10 cellular contexts compared by ENCODE assay signal in the genomic region with DNA sequence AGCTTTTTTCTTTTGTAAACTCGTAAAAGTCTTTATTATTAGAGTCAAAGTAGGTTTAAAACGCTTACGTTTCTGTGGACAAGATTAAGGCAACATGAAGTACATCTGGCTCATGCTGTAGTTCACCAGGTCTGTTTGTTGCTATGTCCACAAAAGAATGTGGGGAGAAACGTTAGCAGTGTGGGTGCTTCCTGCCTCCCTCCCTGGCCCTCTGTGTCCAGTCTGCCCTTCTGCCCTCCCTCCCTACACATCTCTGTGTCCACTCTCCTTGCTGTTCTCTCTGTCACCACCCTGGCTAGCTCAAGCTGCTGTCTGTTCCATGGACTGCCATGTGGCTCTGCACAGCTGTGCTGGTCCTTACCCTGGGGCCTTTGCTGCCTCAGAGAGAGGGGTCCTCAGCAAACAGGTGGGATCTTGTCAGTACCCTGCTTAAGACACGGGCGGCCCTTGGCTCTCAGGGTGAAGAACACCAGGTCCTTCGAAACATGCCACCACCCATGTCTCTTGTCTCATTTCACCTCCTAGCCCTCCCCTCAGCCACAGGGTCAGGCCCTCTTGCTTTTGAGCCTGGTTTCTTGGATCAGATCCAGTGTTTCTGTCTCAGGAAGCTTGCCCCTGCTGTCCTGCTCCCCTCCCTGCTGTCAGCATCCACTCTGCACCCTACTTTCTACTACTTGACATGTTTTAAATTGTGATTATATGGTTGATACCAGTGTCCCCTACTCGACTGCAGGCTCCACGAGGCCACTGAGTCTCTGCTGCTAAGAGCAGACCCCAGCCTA.
DNase-seq lines count a peak whose midpoint lies in the region; ATAC-seq and TF ChIP-seq lines count a peak whose summit lies in the region.
"Had no signal": no experiment of that assay in that cellular context is flagged by ENCODE, and none has a peak within 500 bp of the region (broad histone marks: within the 10 kb centered on the region; RNA-seq: fewer than 3 reads in every experiment).

No MANE protein-coding gene starts in this region.

- H3K27ac ChIP-seq in CD8-positive, alpha-beta T cell (ENCODE audit: low read depth, low read length), result no peak overlapping the region
- H3K27ac ChIP-seq in coronary artery, result no peak overlapping the region
- H3K27ac ChIP-seq: thoracic aorta had no signal

- CTCF ChIA-PET in CD8-positive, alpha-beta T cell (lab: Charles Lee), result interaction anchor here (10.4 kb wide), 1 partner anchor 23 kb away, joined by 200 read pairs; no protein-coding TSS in a partner anchor

- intact Hi-C loops in CD8-positive, alpha-beta T cell (cut with DNase I, micrococcal nuclease), result no loop called here

- no peak for TF ChIP-seq CTCF in CD8-positive, alpha-beta T cell (IDR thresholded peaks at IDR 0.05)
- TF ChIP-seq CTCF in endothelial cell (IDR thresholded peaks at IDR 0.05; ENCODE audit: unreplicated experiment) (no peak), nephron (IDR thresholded peaks at IDR 0.05; ENCODE audit: unreplicated experiment in 3 of 3) (no peak), coronary artery (IDR thresholded peaks at IDR 0.05) (no peak)

- H3K4me3 ChIP-seq in CD8-positive, alpha-beta T cell (ENCODE audit: low read depth, low read length), result no peak overlapping the region
- no peak overlapping the region for H3K4me3 ChIP-seq in coronary artery
- H3K4me3 ChIP-seq: thoracic aorta had no signal

- peaks cover 16% of the 10 kb centered on the region for H3K4me1 ChIP-seq in CD8-positive, alpha-beta T cell (ENCODE audit: insufficient read depth, low read length)

- no peaks in the 10 kb centered on the region for H3K9me3 ChIP-seq in CD8-positive, alpha-beta T cell (ENCODE audit: low read length)
- H3K9me3 ChIP-seq: thoracic aorta had no signal

- H3K36me3 ChIP-seq in CD8-positive, alpha-beta T cell (ENCODE audit: insufficient read depth, low read length), result no peaks in the 10 kb centered on the region
- H3K36me3 ChIP-seq: thoracic aorta had no signal

- H3K27me3 ChIP-seq in CD8-positive, alpha-beta T cell (ENCODE audit: insufficient read depth, low read length), result no peaks in the 10 kb centered on the region

- POLR2A ChIA-PET in CD8-positive, alpha-beta T cell (lab: Charles Lee), result interaction anchor here (2.5 kb wide), 1 partner anchor 8 kb away, joined by 10 read pairs; no protein-coding TSS in a partner anchor

- no peak overlapping the region for H3K4me3 Mint-ChIP-seq in CD8-positive, alpha-beta T cell
- H3K4me3 Mint-ChIP-seq in endothelial cell (ENCODE audit: unreplicated experiment) (no peak overlapping the region), nephron (no peak overlapping the region)

- peak overlapping the region; percentile 19 for H3K27ac Mint-ChIP-seq in CD8-positive, alpha-beta T cell
- H3K27ac Mint-ChIP-seq in endothelial cell (ENCODE audit: unreplicated experiment) (peak overlapping the region; percentile 70), nephron (peak overlapping the region in 2 of 3 experiments; percentile 3 to 15)

- no peaks in the 10 kb centered on the region for H3K27me3 Mint-ChIP-seq in CD8-positive, alpha-beta T cell (ENCODE audit: low read depth)
- peaks cover 12% of the 10 kb centered on the region for H3K27me3 Mint-ChIP-seq in endothelial cell (ENCODE audit: unreplicated experiment)
- H3K27me3 Mint-ChIP-seq in nephron (ENCODE audit: low read depth), result no peaks in the 10 kb centered on the region

- ATAC-seq in CD8-positive, alpha-beta T cell, result no peak

- peaks cover 70% of the 10 kb centered on the region for H3K4me1 Mint-ChIP-seq in CD8-positive, alpha-beta T cell (ENCODE audit: low read depth)
- H3K4me1 Mint-ChIP-seq in endothelial cell (ENCODE audit: unreplicated experiment), result peaks cover 54% of the 10 kb centered on the region
- peaks cover 70% of the 10 kb centered on the region for H3K4me1 Mint-ChIP-seq in nephron

- no peaks in the 10 kb centered on the region for H3K36me3 Mint-ChIP-seq in CD8-positive, alpha-beta T cell
- H3K36me3 Mint-ChIP-seq in endothelial cell (ENCODE audit: low read depth, unreplicated experiment) (peaks cover 4% of the 10 kb centered on the region), nephron (ENCODE audit: low read depth) (no peaks in the 10 kb centered on the region)

- DNase-seq in CD8-positive, alpha-beta T cell, result no peak
- DNase-seq in NCI-H69 (lab: John Stamatoyannopoulos, UW), result peak; percentile 61
- DNase-seq in endothelial cell (ENCODE audit: low spot score), result no peak
- no peak for DNase-seq in coronary artery (ENCODE audit: low spot score)
- DNase-seq in NCI-H1436 treated with DMSO at 0.1 percent for 48 hours (lab: John Stamatoyannopoulos, UW), result no peak
- DNase-seq in DMS53 treated with DMSO at 0.1 percent for 48 hours (lab: John Stamatoyannopoulos, UW; ENCODE audit: unreplicated experiment), result no peak
- no peak for DNase-seq in dermis blood vessel endothelial cell
- DNase-seq: NCI-H1105 treated with DMSO at 0.1 percent for 48 hours had no signal

- no peaks in the 10 kb centered on the region for H3K9me3 Mint-ChIP-seq in CD8-positive, alpha-beta T cell
- H3K9me3 Mint-ChIP-seq in endothelial cell (ENCODE audit: unreplicated experiment), result no peaks in the 10 kb centered on the region
- no peaks in the 10 kb centered on the region for H3K9me3 Mint-ChIP-seq in nephron

Comparison
In these comparisons a context has a peak if more than half of its experiments do, and no peak if none do; other contexts are left out.
1. H3K27ac Mint-ChIP-seq: peak in every context shown above with its lines; median percentile 70 in endothelial cell; 19 in CD8-positive, alpha-beta T cell; 9 in nephron.